ENCODE assay signal across 24 cellular contexts in genomic region chr1:227362039-227362438, GRCh38.
"Had no signal": no experiment of that assay in that cellular context is flagged by ENCODE, and none has a peak within 500 bp of the region (broad histone marks: within the 10 kb centered on the region; RNA-seq: fewer than 3 reads in every experiment).

No MANE protein-coding gene starts in this region.

- H2AFZ ChIP-seq: neural progenitor cell had no signal

- H3K9me3 ChIP-seq: ascending aorta, right atrium auricular region, suprapubic skin, tibial artery had no signal

- H3K36me3 Mint-ChIP-seq: activated naive CD8-positive, alpha-beta T cell treated with anti-CD3 and anti-CD28 coated beads for 36 hours; immature natural killer cell; naive thymus-derived CD8-positive, alpha-beta T cell had no signal

- H3K9me3 Mint-ChIP-seq: activated B cell treated with CpG ODN at 0.5 μM for 24 hours; activated naive CD4-positive, alpha-beta T cell treated with anti-CD3 and anti-CD28 coated beads for 36 hours; activated naive CD8-positive, alpha-beta T cell treated with anti-CD3 and anti-CD28 coated beads for 36 hours; activated T-helper 1 cell treated with anti-CD3 and anti-CD28 coated beads, Interleukin-12 subunit alpha, Interleukin-12 subunit beta, Interleukin-2, Interleukin-4 antibody, amounts not matched to agents 30 ng/mL and 10 ng/mL and 1 ng/mL, durations not matched to agents 14 hours and 24 hours and 36 hours; immature natural killer cell; naive thymus-derived CD8-positive, alpha-beta T cell; neural progenitor cell; T-helper 2 cell treated with Interferon-gamma antibody and Interleukin-4, amounts not matched to agents 5 μg/mL and 100 μg/mL, for 36 hours had no signal

- H3K4me3 Mint-ChIP-seq: activated B cell treated with CpG ODN at 0.5 μM for 24 hours; activated CD4-positive, alpha-beta T cell treated with anti-CD3 and anti-CD28 coated beads for 36 hours; activated naive CD4-positive, alpha-beta T cell treated with anti-CD3 and anti-CD28 coated beads for 36 hours; activated naive CD8-positive, alpha-beta T cell treated with anti-CD3 and anti-CD28 coated beads for 36 hours; activated T-helper 1 cell treated with anti-CD3 and anti-CD28 coated beads, Interleukin-12 subunit alpha, Interleukin-12 subunit beta, Interleukin-2, Interleukin-4 antibody, amounts not matched to agents 30 ng/mL and 10 ng/mL and 1 ng/mL, durations not matched to agents 14 hours and 24 hours and 36 hours; immature natural killer cell; naive thymus-derived CD8-positive, alpha-beta T cell; neural progenitor cell; T-helper 2 cell treated with Interferon-gamma antibody and Interleukin-4, amounts not matched to agents 5 μg/mL and 100 μg/mL, for 36 hours had no signal

- H3K4me1 Mint-ChIP-seq: activated B cell treated with CpG ODN at 0.5 μM for 24 hours; activated CD4-positive, alpha-beta T cell treated with anti-CD3 and anti-CD28 coated beads for 36 hours; activated naive CD8-positive, alpha-beta T cell treated with anti-CD3 and anti-CD28 coated beads for 36 hours; immature natural killer cell; naive thymus-derived CD8-positive, alpha-beta T cell had no signal

- ATAC-seq: activated CD4-positive, alpha-beta T cell treated with anti-CD3 and anti-CD28 coated beads for 36 hours; foreskin keratinocyte; heart left ventricle; naive thymus-derived CD8-positive, alpha-beta T cell had no signal

- H3K27ac Mint-ChIP-seq: activated B cell treated with CpG ODN at 0.5 μM for 24 hours; activated CD4-positive, alpha-beta T cell treated with anti-CD3 and anti-CD28 coated beads for 36 hours; activated naive CD4-positive, alpha-beta T cell treated with anti-CD3 and anti-CD28 coated beads for 36 hours; activated naive CD8-positive, alpha-beta T cell treated with anti-CD3 and anti-CD28 coated beads for 36 hours; activated T-helper 1 cell treated with anti-CD3 and anti-CD28 coated beads, Interleukin-12 subunit alpha, Interleukin-12 subunit beta, Interleukin-2, Interleukin-4 antibody, amounts not matched to agents 30 ng/mL and 10 ng/mL and 1 ng/mL, durations not matched to agents 14 hours and 24 hours and 36 hours; immature natural killer cell; naive thymus-derived CD8-positive, alpha-beta T cell; neural progenitor cell; T-helper 2 cell treated with Interferon-gamma antibody and Interleukin-4, amounts not matched to agents 5 μg/mL and 100 μg/mL, for 36 hours had no signal

- H3K4me1 ChIP-seq: ascending aorta, neural progenitor cell had no signal

- H3K4me2 ChIP-seq: neural progenitor cell had no signal

- H3K27me3 ChIP-seq: ascending aorta, foreskin keratinocyte, heart left ventricle, neural progenitor cell, right atrium auricular region, suprapubic skin, tibial artery had no signal

- H3K27ac ChIP-seq: ascending aorta, foreskin keratinocyte, heart left ventricle, neural progenitor cell, right atrium auricular region, suprapubic skin, tibial artery had no signal

- H3K4me3 ChIP-seq: ascending aorta, heart left ventricle, neural progenitor cell, right atrium auricular region, suprapubic skin, tibial artery had no signal

- DNase-seq: activated B cell treated with CpG ODN at 0.5 μM for 24 hours; activated CD4-positive, alpha-beta T cell treated with anti-CD3 and anti-CD28 coated beads for 36 hours; activated effector memory CD4-positive, alpha-beta T cell treated with anti-CD3 and anti-CD28 coated beads, Interleukin-2, amount 50 U/mL, for 16 hours; activated naive CD4-positive, alpha-beta T cell treated with anti-CD3 and anti-CD28 coated beads for 36 hours; activated naive CD8-positive, alpha-beta T cell treated with anti-CD3 and anti-CD28 coated beads for 36 hours; central memory CD4-positive, alpha-beta T cell; effector CD8-positive, alpha-beta T cell; foreskin keratinocyte; heart left ventricle; hypothalamus; immature natural killer cell; naive thymus-derived CD8-positive, alpha-beta T cell; occipital lobe; stimulated activated CD4-positive, alpha-beta T cell treated with anti-CD3 and anti-CD28 coated beads, Interleukin-15, amount 100 ng/mL, for 24 hours; stimulated activated CD4-positive, alpha-beta T cell treated with anti-CD3 and anti-CD28 coated beads, Interleukin-2, amount 100 ng/mL, for 24 hours; stimulated activated naive CD4-positive, alpha-beta T cell; T-helper 1 cell; tibial artery had no signal

- H3K9ac ChIP-seq: neural progenitor cell had no signal

- H3K36me3 ChIP-seq: ascending aorta, heart left ventricle, neural progenitor cell, right atrium auricular region, suprapubic skin, tibial artery had no signal
